ENCODE assay signal across 8 cellular contexts in the genomic region with DNA sequence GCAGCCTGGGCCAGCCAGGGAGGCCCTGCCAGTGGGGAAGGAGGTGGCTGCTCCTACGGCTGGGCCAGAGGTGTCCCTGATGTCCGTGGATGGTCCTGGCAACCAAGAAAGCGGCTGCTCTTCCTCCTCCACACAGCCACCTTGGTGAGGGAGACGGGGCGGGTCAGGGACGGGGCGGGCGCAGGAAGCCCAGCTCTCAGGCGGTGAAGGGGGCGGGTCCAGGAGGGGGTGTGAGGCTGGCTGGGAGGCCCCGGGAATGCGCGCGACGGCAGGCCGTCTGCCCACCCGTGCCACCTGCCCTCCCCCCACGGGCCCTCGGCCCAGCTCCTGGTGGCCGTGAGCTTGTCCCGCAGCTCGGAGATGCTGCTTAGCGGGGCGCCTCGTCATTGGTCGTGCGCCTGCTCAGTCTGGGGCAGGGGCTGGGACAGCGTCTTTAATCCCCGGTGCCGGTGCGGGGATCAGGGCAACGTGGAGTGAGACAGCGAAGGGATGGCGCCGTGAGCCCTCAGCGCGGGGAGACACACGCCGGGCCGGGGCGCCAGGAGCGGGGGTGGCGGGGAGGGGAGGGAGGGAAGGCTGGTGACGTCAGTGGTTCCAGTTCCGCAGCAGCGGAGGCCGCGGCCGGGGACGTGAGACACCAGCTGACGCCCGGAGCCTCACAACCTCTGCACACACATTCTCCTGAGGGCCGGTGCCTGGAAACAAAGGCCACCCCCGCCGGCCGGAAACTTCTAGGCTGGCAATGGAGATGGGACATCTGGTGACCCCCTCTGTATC. TPM values are rescaled to one million over a fixed set of nuclear protein-coding genes. Genes with fewer than 3 reads are reported as not detected.
DNase-seq lines count a peak whose midpoint lies in the region; ATAC-seq and TF ChIP-seq lines count a peak whose summit lies in the region.

No MANE protein-coding gene starts in this region.

- H3K36me3 ChIP-seq in HUES64 (ENCODE audit: insufficient read depth, low read length), result no peaks in the 10 kb centered on the region
- no peaks in the 10 kb centered on the region for H3K36me3 ChIP-seq in SJSA1

- H3K27me3 ChIP-seq in HUES64 (ENCODE audit: insufficient read depth, low read length) (peaks cover 17% of the 10 kb centered on the region; the same call in 1 of the 2 replicates), SJSA1 (replicated peaks) (no peaks in the 10 kb centered on the region)

- peak overlapping the region; percentile 70 for H3K4me3 Mint-ChIP-seq in activated naive CD4-positive, alpha-beta T cell treated with anti-CD3 and anti-CD28 coated beads, Interleukin-2, amount 10 ng/mL, durations not matched to agents 7 days and 5 days
- peak overlapping the region; percentile 65 for H3K4me3 Mint-ChIP-seq in glutamatergic neuron (ENCODE audit: unreplicated experiment)

- H3K36me3 Mint-ChIP-seq in activated naive CD4-positive, alpha-beta T cell treated with anti-CD3 and anti-CD28 coated beads, Interleukin-2, amount 10 ng/mL, durations not matched to agents 7 days and 5 days, result no peaks in the 10 kb centered on the region
- H3K36me3 Mint-ChIP-seq in glutamatergic neuron (ENCODE audit: unreplicated experiment), result no peaks in the 10 kb centered on the region

- H3K9me3 ChIP-seq in HUES64 (ENCODE audit: insufficient read depth, low read depth, low read length) (no peaks in the 10 kb centered on the region), SJSA1 (replicated peaks) (no peaks in the 10 kb centered on the region)

- H3K27ac ChIP-seq in HUES64 (ENCODE audit: low read depth, low read length) (no peak overlapping the region; the same call in 1 of the 2 replicates), SJSA1 (peak overlapping the region; percentile 73)

- H3K4me3 ChIP-seq in HUES64 (ENCODE audit: low read length) (peak overlapping the region; percentile 66), SJSA1 (peak overlapping the region; percentile 40)

- no peaks in the 10 kb centered on the region for H3K9me3 Mint-ChIP-seq in activated naive CD4-positive, alpha-beta T cell treated with anti-CD3 and anti-CD28 coated beads, Interleukin-2, amount 10 ng/mL, durations not matched to agents 7 days and 5 days
- H3K9me3 Mint-ChIP-seq in glutamatergic neuron (ENCODE audit: unreplicated experiment), result peaks cover 6% of the 10 kb centered on the region

- TF ChIP-seq CTCF in glutamatergic neuron (IDR thresholded peaks at IDR 0.05; ENCODE audit: partially characterized antibody, unreplicated experiment), result no peak
- no peak for TF ChIP-seq CTCF in omental fat pad (IDR thresholded peaks at IDR 0.05)

- DNase-seq in Ammon's horn (ENCODE audit: low spot score) (peak; percentile 88), SJSA1 (ENCODE audit: low read depth in 1 of 2, low spot score in 2 of 2) (peak; percentile 64 to 74), glutamatergic neuron (peak; percentile 78), omental fat pad (ENCODE audit: low spot score) (peak; percentile 64), superior temporal gyrus (ENCODE audit: extremely low spot score) (peak; percentile 58)
- peak; percentile 83 for DNase-seq in activated naive CD4-positive, alpha-beta T cell treated with anti-CD3 and anti-CD28 coated beads, Interleukin-2, amount 10 ng/mL, durations not matched to agents 7 days and 5 days

- H3K4me1 ChIP-seq in HUES64 (ENCODE audit: insufficient read depth, low read length) (0 out of 2 replicates have a peak, but pooled peaks cover under 1% of the 10 kb centered on the region), SJSA1 (replicated peaks) (peaks cover 10% of the 10 kb centered on the region)

- H3K9ac ChIP-seq in HUES64 (ENCODE audit: low read depth, low read length), result peak overlapping the region; percentile 59

- ATAC-seq in GM19452 (IDR thresholded peaks at IDR 0.05; ENCODE audit: unreplicated experiment), result peak; percentile 81
- ATAC-seq in omental fat pad (ENCODE audit: low FRiP score), result peak; percentile 83

- CTCF ChIA-PET in activated naive CD4-positive, alpha-beta T cell treated with anti-CD3 and anti-CD28 coated beads, Interleukin-2, amount 10 ng/mL, durations not matched to agents 7 days and 5 days (lab: Charles Lee), result no interaction called here

- under 1% methylated on average over 44 of the region's 56 CpGs for WGBS in HUES64

- peak overlapping the region; percentile 62 for H3K27ac Mint-ChIP-seq in activated naive CD4-positive, alpha-beta T cell treated with anti-CD3 and anti-CD28 coated beads, Interleukin-2, amount 10 ng/mL, durations not matched to agents 7 days and 5 days
- peak overlapping the region; percentile 92 for H3K27ac Mint-ChIP-seq in glutamatergic neuron (ENCODE audit: unreplicated experiment)

- H3K4me1 Mint-ChIP-seq in activated naive CD4-positive, alpha-beta T cell treated with anti-CD3 and anti-CD28 coated beads, Interleukin-2, amount 10 ng/mL, durations not matched to agents 7 days and 5 days, result peaks cover 20% of the 10 kb centered on the region
- H3K4me1 Mint-ChIP-seq in glutamatergic neuron (ENCODE audit: low read depth, unreplicated experiment), result peaks cover 4% of the 10 kb centered on the region

- H3K27me3 Mint-ChIP-seq in activated naive CD4-positive, alpha-beta T cell treated with anti-CD3 and anti-CD28 coated beads, Interleukin-2, amount 10 ng/mL, durations not matched to agents 7 days and 5 days, result peaks cover 42% of the 10 kb centered on the region
- H3K27me3 Mint-ChIP-seq in glutamatergic neuron (ENCODE audit: unreplicated experiment), result peaks cover 5% of the 10 kb centered on the region

RNA-seq across cellular contexts. Expression of a gene that starts 6.7 kb away (rescaled TPM):
- 15.2 TPM for polyA plus RNA-seq in HUES64 (2013, experiment 1 of 2)
- polyA plus RNA-seq in HUES64 (2013, experiment 2 of 2), result 16.7 TPM
- total RNA-seq in SJSA1 (2014; rRNA removed; shearing (Covaris generic)), result 0.06 and 0.55 TPM in 2 replicates
- 207 TPM for total RNA-seq in glutamatergic neuron (ENCODE audit: unreplicated experiment)
- 1 to 10 TPM in 1 of 4 donors, under 1 TPM in 2, not detected in 1; 0.72 to 1.6 (median 0.82) TPM for total RNA-seq in omental fat pad

Comparison
In these comparisons a context has a peak if more than half of its experiments do, and no peak if none do; other contexts are left out.
1. RNA of a gene that starts 6.7 kb away (total RNA-seq): 207 TPM in glutamatergic neuron (single experiment); 0.72 to 1.6 TPM in omental fat pad and 0.06 to 0.55 TPM in SJSA1; every median in the first group is over 10 times any median in the second.
2. Peak in every context shown above with its lines, with median percentiles within 50 percentile points of each other: DNase-seq.